10 cellular contexts compared by ENCODE assay signal in the genomic region with DNA sequence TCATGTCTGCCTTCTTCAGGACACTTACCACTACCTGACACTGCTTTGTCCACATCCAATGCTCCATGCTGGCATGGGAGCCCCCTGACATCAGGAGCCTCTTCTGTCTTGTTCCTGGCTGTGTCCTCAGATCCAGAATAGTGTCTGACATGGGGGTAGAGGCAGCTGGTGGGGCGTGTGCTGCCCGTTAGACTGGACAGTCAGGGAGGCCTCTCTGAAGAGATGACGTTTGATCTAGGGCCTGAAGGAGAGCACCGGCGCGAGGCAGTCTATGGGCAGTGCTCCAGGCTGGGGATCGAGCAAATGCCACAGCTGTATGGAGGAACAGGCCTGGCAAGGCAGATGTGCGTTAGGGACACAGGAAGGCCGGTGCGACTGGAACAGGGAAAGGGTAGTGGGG. TPM values are rescaled to one million over a fixed set of nuclear protein-coding genes. Genes with fewer than 3 reads are reported as not detected.
DNase-seq lines count a peak whose midpoint lies in the region; ATAC-seq and TF ChIP-seq lines count a peak whose summit lies in the region.
"Had no signal": no experiment of that assay in that cellular context is flagged by ENCODE, and none has a peak within 500 bp of the region (broad histone marks: within the 10 kb centered on the region; RNA-seq: fewer than 3 reads in every experiment).

No MANE protein-coding gene starts in this region.

- ATAC-seq in T-cell (replicated peaks in 1 of 4): no peak
- ATAC-seq in heart right ventricle: peak in 7 of 8 donors; percentile 31 to 80 (median 56)
- no peak for ATAC-seq in HG02840 (IDR thresholded peaks at IDR 0.05; ENCODE audit: low FRiP score, unreplicated experiment)
- ATAC-seq in GM18868 (IDR thresholded peaks at IDR 0.05; ENCODE audit: unreplicated experiment): no peak
- no peak for ATAC-seq in HG02588 (IDR thresholded peaks at IDR 0.05; ENCODE audit: unreplicated experiment)
- ATAC-seq: HCT116 had no signal

- H3K9me3 Mint-ChIP-seq in CD14-positive monocyte (peaks cover 0 to 2% (median 0%) of the 10 kb centered on the region in 7 donors), T-cell (no peaks in the 10 kb centered on the region)

- peak overlapping the region; percentile 40 for H2AK5ac ChIP-seq in trophoblast cell (ENCODE audit: low read length)

- H3K9me3 ChIP-seq in heart right ventricle (no peaks in the 10 kb centered on the region), trophoblast cell (ENCODE audit: insufficient read depth, low read depth, low read length) (no peaks in the 10 kb centered on the region)

- peak overlapping the region in 1 of 2 donors; percentile 38 for H3K4me3 Mint-ChIP-seq in CD14-positive monocyte
- H3K4me3 Mint-ChIP-seq in T-cell: peak overlapping the region in 1 of 3 donors; percentile 91

- H4K91ac ChIP-seq in trophoblast cell (ENCODE audit: low read depth, low read length): peak overlapping the region; percentile 22

- no peak overlapping the region for H3K23ac ChIP-seq in trophoblast cell (ENCODE audit: low read length)

- no peak overlapping the region for H3K14ac ChIP-seq in trophoblast cell (ENCODE audit: low read length)

- DNase-seq in CD14-positive monocyte (ENCODE audit: low spot score) (no peak), T-cell (no peak), heart right ventricle (no peak), trophoblast cell (peak; percentile 61 to 76)
- DNase-seq in stimulated activated CD4-positive, alpha-beta T cell treated with anti-CD3 and anti-CD28 coated beads, Interleukin-15, amount 100 ng/mL, for 24 hours: no peak
- DNase-seq: COR-L47 had no signal

- peaks cover 16% of the 10 kb centered on the region for H3K79me2 ChIP-seq in trophoblast cell (ENCODE audit: control insufficient read depth, insufficient read depth, low read length, poor library complexity)

- H3K4ac ChIP-seq in trophoblast cell (ENCODE audit: low read depth, low read length): peak overlapping the region; percentile 47

- no peak overlapping the region for H3K4me3 ChIP-seq in heart right ventricle
- H3K4me3 ChIP-seq in trophoblast cell (ENCODE audit: low read depth, low read length): no peak overlapping the region

- H3K36me3 ChIP-seq in heart right ventricle (peaks cover 0 to 6% (median 0%) of the 10 kb centered on the region in 9 donors), trophoblast cell (ENCODE audit: control insufficient read depth in 1 of 2, insufficient read depth in 2 of 2, low read length in 2 of 2) (peaks cover 11 to 17% of the 10 kb centered on the region in 2 experiments)

- H4K8ac ChIP-seq in trophoblast cell (ENCODE audit: low read depth, low read length): no peak overlapping the region

- H2BK5ac ChIP-seq in trophoblast cell (ENCODE audit: low read depth, low read length, poor library complexity): peak overlapping the region; percentile 12

- 80 to 83% methylated on average over 10 of the region's 10 CpGs for WGBS in heart right ventricle, 2 donors
- no CpG with 5 or more reads among the region's 10 CpGs for WGBS in trophoblast cell (ENCODE audit: extremely low coverage, insufficient coverage, insufficient read length)

- H3K27me3 ChIP-seq in heart right ventricle (no peaks in the 10 kb centered on the region), trophoblast cell (ENCODE audit: insufficient read depth, low read length) (no peaks in the 10 kb centered on the region)

- H3K27ac Mint-ChIP-seq in CD14-positive monocyte (peak overlapping the region; percentile 99 to 100 (median 99)), T-cell (peak overlapping the region; percentile 100)

- peaks cover 89% of the 10 kb centered on the region for H3K4me1 Mint-ChIP-seq in CD14-positive monocyte
- peaks cover 69 to 75% (median 75%) of the 10 kb centered on the region in 3 donors for H3K4me1 Mint-ChIP-seq in T-cell

- POLR2A ChIA-PET in T-cell (lab: Charles Lee): interaction anchor here in 1 of 2 donors (0.6 to 1.6 kb wide), 2 partner anchors 17 to 1906 kb away, joined by 4 to 9 read pairs; a partner anchor contains a TSS

- peak overlapping the region; percentile 17 for H2BK120ac ChIP-seq in trophoblast cell (ENCODE audit: insufficient read depth, low read length, poor library complexity)

- no peak overlapping the region for H4K12ac ChIP-seq in trophoblast cell (ENCODE audit: low read depth, low read length)

- H3K18ac ChIP-seq in trophoblast cell (ENCODE audit: low read length): peak overlapping the region; percentile 24

- no peak overlapping the region for H3K4me2 ChIP-seq in trophoblast cell (ENCODE audit: low read length)

- H3K36me3 Mint-ChIP-seq in CD14-positive monocyte (peaks cover 33 to 37% of the 10 kb centered on the region in 2 donors), T-cell (peaks cover 8% of the 10 kb centered on the region)

- CTCF ChIA-PET in T-cell (lab: Charles Lee): interaction anchor here in 1 of 2 donors (2.1 kb wide), 1 partner anchor 27 kb away, joined by 11 read pairs; no protein-coding TSS in a partner anchor

- H3K79me1 ChIP-seq in trophoblast cell (ENCODE audit: low read length): peaks cover 10% of the 10 kb centered on the region

- H2BK12ac ChIP-seq in trophoblast cell (ENCODE audit: low read length): peak overlapping the region; percentile 44

- H3K27ac ChIP-seq in heart right ventricle (peak overlapping the region; percentile 9 to 92 (median 52)), trophoblast cell (ENCODE audit: low read depth, low read length) (peak overlapping the region; percentile 62)

- H3K27me3 Mint-ChIP-seq in CD14-positive monocyte (ENCODE audit: low read depth in 3 of 3): peaks cover 0 to 2% (median 0%) of the 10 kb centered on the region in 3 donors
- no peaks in the 10 kb centered on the region for H3K27me3 Mint-ChIP-seq in T-cell

- H2AFZ ChIP-seq in trophoblast cell (ENCODE audit: insufficient read depth, low read length, poor library complexity): no peak overlapping the region

- H3K9ac ChIP-seq in trophoblast cell (ENCODE audit: low read length): no peak overlapping the region

- peaks cover 23 to 99% (median 84%) of the 10 kb centered on the region in 9 donors for H3K4me1 ChIP-seq in heart right ventricle
- H3K4me1 ChIP-seq in trophoblast cell (ENCODE audit: control insufficient read depth in 1 of 2, insufficient read depth in 2 of 2, low read length in 2 of 2): peaks cover 37 to 47% of the 10 kb centered on the region in 2 experiments

- TF ChIP-seq CTCF in CD14-positive monocyte (IDR thresholded peaks at IDR 0.05): no peak
- TF ChIP-seq CTCF in heart right ventricle (IDR thresholded peaks at IDR 0.05): no peak

- intact Hi-C loops in CD14-positive monocyte (cut with micrococcal nuclease) (no loop called here), heart right ventricle (cut with DNase I) (no loop called here)

RNA-seq across cellular contexts. Expression of a gene that starts 16.6 kb away (rescaled TPM):
- polyA plus RNA-seq in CD14-positive monocyte (1 to 10 TPM; 4.5 to 4.6 TPM), heart right ventricle (10 to 100 TPM; 11.3 TPM)
- total RNA-seq in T-cell (10 to 100 TPM; 14.6 to 24.4 (median 18.5) TPM), heart right ventricle (10 to 100 TPM in 9 of 10 donors, 1 to 10 TPM in 1; 9.4 to 34.4 (median 22.1) TPM)
- 114 and 122 TPM in 2 replicates for polyA plus RNA-seq in trophoblast cell (2013)

Comparison
In these comparisons a context has a peak if more than half of its experiments do, and no peak if none do; other contexts are left out.
1. DNase-seq: peak in trophoblast cell (2 of 2); none in CD14-positive monocyte (single experiment), T-cell (0 of 34), heart right ventricle (0 of 2) and stimulated activated CD4-positive, alpha-beta T cell treated with anti-CD3 and anti-CD28 coated beads, Interleukin-15, amount 100 ng/mL, for 24 hours (single experiment).
2. ATAC-seq: peak in heart right ventricle (7 of 8); none in T-cell (0 of 4), HG02840 (single experiment), GM18868 (single experiment) and HG02588 (single experiment).